ENCODE assay signal across 1 cellular context in genomic region chr13:110712849-110713641, GRCh38.
TF ChIP-seq lines count a peak whose summit lies in the region.

No MANE protein-coding gene starts in this region.

TF ChIP-seq in WTC11, 78 proteins besides CTCF, POLR2A, EP300 and RAD21 (continued from another document):
- TF ChIP-seq USF2 (CRISPR knock-in tag; IDR thresholded peaks at IDR 0.05) (0 out of 2 replicates have a peak, but pooled peaks have one; percentile 3), ELF4 (CRISPR knock-in tag; IDR thresholded peaks at IDR 0.05; ENCODE audit: low read depth) (no peak), RELA (CRISPR knock-in tag; IDR thresholded peaks at IDR 0.05; ENCODE audit: borderline replicate concordance) (no peak), ATF6 (CRISPR knock-in tag; IDR thresholded peaks at IDR 0.05) (no peak), ZMAT4 (CRISPR knock-in tag; IDR thresholded peaks at IDR 0.05) (peak; percentile 62; the same call in 1 of the 2 replicates), MLX (CRISPR knock-in tag; IDR thresholded peaks at IDR 0.05) (no peak)
